ENCODE assay signal across 28 cellular contexts in the genomic region with DNA sequence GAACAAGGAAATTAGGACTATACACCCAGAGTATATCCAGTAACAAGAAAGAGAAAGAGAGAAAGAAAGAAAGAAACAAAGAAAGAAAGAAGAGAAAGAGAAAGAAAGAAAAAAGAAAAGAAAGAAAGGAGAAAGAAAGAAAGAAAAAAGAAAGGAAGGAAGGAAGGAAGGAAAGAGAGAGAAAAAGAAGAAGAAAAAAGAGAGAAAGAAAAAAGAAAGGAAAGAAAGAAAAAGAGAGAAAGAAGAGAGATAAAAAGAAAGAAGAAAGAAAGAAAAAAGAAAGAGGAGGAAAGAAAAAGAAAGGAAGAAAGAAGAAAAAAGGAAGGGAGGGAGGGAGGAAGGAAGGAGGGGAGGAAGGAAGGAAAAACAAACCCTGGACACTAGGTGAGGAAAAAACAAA.
"Had no signal": no experiment of that assay in that cellular context is flagged by ENCODE, and none has a peak within 500 bp of the region (broad histone marks: within the 10 kb centered on the region; RNA-seq: fewer than 3 reads in every experiment).

No MANE protein-coding gene starts in this region.

- H3K9me3 Mint-ChIP-seq: neural progenitor cell had no signal

- H3K27me3 ChIP-seq: esophagus muscularis mucosa, foreskin keratinocyte, gastroesophageal sphincter, heart left ventricle, hepatocyte, left lung, neural progenitor cell, stomach, thyroid gland, vagina had no signal

- H3K9me3 ChIP-seq: gastroesophageal sphincter, mucosa of descending colon, thyroid gland, vagina had no signal

- H3K4me3 ChIP-seq: esophagus muscularis mucosa, gastroesophageal sphincter, heart left ventricle, hepatocyte, left lung, mucosa of descending colon, neural progenitor cell, smooth muscle cell, stomach, thyroid gland, vagina had no signal

- H3K36me3 Mint-ChIP-seq: mesothelial cell of epicardium, naive B cell, neural progenitor cell had no signal

- H3K27ac ChIP-seq: esophagus muscularis mucosa, foreskin keratinocyte, gastroesophageal sphincter, heart left ventricle, hepatocyte, left lung, neural progenitor cell, parathyroid adenoma, stomach, thyroid gland, vagina had no signal

- H3K4me1 Mint-ChIP-seq: mesothelial cell of epicardium had no signal

- H3K4me1 ChIP-seq: esophagus muscularis mucosa, gastroesophageal sphincter, left lung, neural progenitor cell, parathyroid adenoma, stomach, thyroid gland, vagina had no signal

- ATAC-seq: foreskin keratinocyte; gastroesophageal sphincter; heart left ventricle; left cardiac atrium; left lung; mucosa of descending colon; natural killer cell treated with Interleukin-12 subunit alpha and Interleukin-12 subunit beta and Interleukin-15 and Interleukin-18, amount 100 ng/mL, for 72 hours; sciatic nerve had no signal

- H3K27ac Mint-ChIP-seq: mesothelial cell of epicardium; natural killer cell treated with Interleukin-12 subunit alpha and Interleukin-12 subunit beta and Interleukin-15 and Interleukin-18, amount 100 ng/mL, for 72 hours; neural progenitor cell; progenitor cell of endocrine pancreas had no signal

- H3K4me3 Mint-ChIP-seq: mesothelial cell of epicardium; naive B cell; natural killer cell treated with Interleukin-12 subunit alpha and Interleukin-12 subunit beta and Interleukin-15 and Interleukin-18, amount 100 ng/mL, for 72 hours; neural progenitor cell had no signal

- H3K36me3 ChIP-seq: esophagus muscularis mucosa, gastroesophageal sphincter, heart left ventricle, left lung, neural progenitor cell, stomach, thyroid gland, vagina had no signal

- DNase-seq: dermis blood vessel endothelial cell; effector memory CD4-positive, alpha-beta T cell; foreskin keratinocyte; heart left ventricle; left cardiac atrium; left lung; mesenchymal stem cell; mucosa of descending colon; naive B cell; stimulated activated CD4-positive, alpha-beta T cell treated with anti-CD3 and anti-CD28 coated beads, Interleukin-12 subunit alpha, Interleukin-12 subunit beta, amount 100 ng/mL, for 4 hours; stimulated activated CD4-positive, alpha-beta T cell treated with anti-CD3 and anti-CD28 coated beads, Interleukin-1b, Interleukin-23, amount 100 ng/mL, for 48 hours; stimulated activated CD4-positive, alpha-beta T cell treated with anti-CD3 and anti-CD28 coated beads, Interleukin-4, amount 100 ng/mL, for 1 hour; stimulated activated CD8-positive, alpha-beta memory T cell treated with anti-CD3 and anti-CD28 coated beads, Interleukin-4, amount 100 ng/mL, for 48 hours; stimulated activated naive CD4-positive, alpha-beta T cell; stomach; thyroid gland; trophoblast cell had no signal

- H3K27me3 Mint-ChIP-seq: naive B cell; natural killer cell treated with Interleukin-12 subunit alpha and Interleukin-12 subunit beta and Interleukin-15 and Interleukin-18, amount 100 ng/mL, for 72 hours; progenitor cell of endocrine pancreas had no signal
